ENCODE assay signal across 10 cellular contexts in the genomic region with DNA sequence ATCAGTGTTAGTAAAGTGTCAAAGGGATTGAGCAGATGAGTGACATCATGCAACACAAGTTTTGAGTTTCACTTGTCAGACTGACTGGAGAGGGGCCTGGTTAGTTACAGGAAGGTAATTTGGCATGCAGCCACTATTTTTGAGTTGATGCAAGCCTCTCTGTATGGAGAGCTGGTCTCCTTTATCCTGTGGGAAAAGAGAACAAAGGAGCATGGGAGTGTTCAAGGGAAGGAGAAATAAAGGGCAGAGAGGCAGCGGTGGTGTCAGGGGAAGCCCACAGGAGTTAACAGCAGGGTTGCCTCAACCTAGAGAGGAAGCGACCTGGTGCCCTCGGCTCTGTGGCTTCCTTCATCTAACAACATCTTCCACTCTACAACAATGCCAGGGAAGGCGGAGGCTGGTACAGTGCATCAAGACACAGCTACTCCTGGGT. TPM values are rescaled to one million over a fixed set of nuclear protein-coding genes. Genes with fewer than 3 reads are reported as not detected.
DNase-seq lines count a peak whose midpoint lies in the region; TF ChIP-seq lines count a peak whose summit lies in the region.
"Had no signal": no experiment of that assay in that cellular context is flagged by ENCODE, and none has a peak within 500 bp of the region (broad histone marks: within the 10 kb centered on the region; RNA-seq: fewer than 3 reads in every experiment).

No MANE protein-coding gene starts in this region.

- DNase-seq in NCI-H2107 treated with DMSO at 0.1 percent for 48 hours (lab: John Stamatoyannopoulos, UW; ENCODE audit: unreplicated experiment) (peak; percentile 82), T-helper 9 cell (peak; percentile 34), osteoblast (ENCODE audit: insufficient read length, low spot score, missing footprints) (no peak), amygdala (lab: John Stamatoyannopoulos, UW) (no peak), Ammon's horn (ENCODE audit: low spot score) (no peak)
- peak; percentile 16 for DNase-seq in activated gamma-delta T cell treated with anti-CD3 and anti-CD28 coated beads, Interleukin-2, amount 50 U/mL, for 16 hours (ENCODE audit: low read depth)
- DNase-seq in stimulated activated CD4-positive, alpha-beta T cell treated with anti-CD3 and anti-CD28 coated beads, TNF-alpha, amount 100 ng/mL, for 4 hours (ENCODE audit: low read depth in 3 of 3) = peak in 2 of 3 experiments; percentile 17 to 18
- DNase-seq: NCI-H526 treated with DMSO at 0.1 percent for 48 hours had no signal

- H3K27me3 ChIP-seq in osteoblast (ENCODE audit: insufficient read depth, low read length) = peaks cover 38% of the 10 kb centered on the region

- no peak overlapping the region for H3K4me2 ChIP-seq in osteoblast (ENCODE audit: insufficient read depth, low read length)

- H3K9me3 ChIP-seq in osteoblast (ENCODE audit: low read depth, low read length) = no peaks in the 10 kb centered on the region

- TF ChIP-seq CTCF in osteoblast (IDR thresholded peaks at IDR 0.05; ENCODE audit: extremely low read depth, low read depth, low read length) = no peak

- H3K4me3 ChIP-seq in osteoblast (ENCODE audit: insufficient read depth, low read length) = no peak overlapping the region

- H3K79me2 ChIP-seq in osteoblast (ENCODE audit: insufficient read depth, low read length) = no peaks in the 10 kb centered on the region

- no peaks in the 10 kb centered on the region for H3K4me1 ChIP-seq in osteoblast (ENCODE audit: insufficient read depth, low read length)

- no peaks in the 10 kb centered on the region for H3K36me3 ChIP-seq in osteoblast (ENCODE audit: insufficient read depth, low read length)

- H2AFZ ChIP-seq in osteoblast (ENCODE audit: low read length) = no peak overlapping the region

- no peaks in the 10 kb centered on the region for H4K20me1 ChIP-seq in osteoblast (ENCODE audit: insufficient read depth, low read length)

- no peak overlapping the region for H3K27ac ChIP-seq in osteoblast (ENCODE audit: low read depth, low read length)

RNA-seq across cellular contexts. Expression of a gene that starts 2.1 kb away (rescaled TPM):
- under 0.01 TPM in 1 of 2 replicates, not detected in the other for total RNA-seq in osteoblast
- total RNA-seq: astrocyte, renal cortical epithelial cell had no signal

Comparison
In these comparisons a context has a peak if more than half of its experiments do, and no peak if none do; other contexts are left out.
1. DNase-seq: peak in NCI-H2107 treated with DMSO at 0.1 percent for 48 hours (single experiment), T-helper 9 cell (single experiment), activated gamma-delta T cell treated with anti-CD3 and anti-CD28 coated beads, Interleukin-2, amount 50 U/mL, for 16 hours (single experiment) and stimulated activated CD4-positive, alpha-beta T cell treated with anti-CD3 and anti-CD28 coated beads, TNF-alpha, amount 100 ng/mL, for 4 hours (2 of 3); none in osteoblast (single experiment), amygdala (0 of 56) and Ammon's horn (single experiment).